8 cellular contexts compared by ENCODE assay signal in genomic region chr13:101514695-101515275, GRCh38.
DNase-seq lines count a peak whose midpoint lies in the region; ATAC-seq, FAIRE-seq and TF ChIP-seq lines count a peak whose summit lies in the region.

No MANE protein-coding gene starts in this region.

- H3K9me3 ChIP-seq in body of pancreas = no peaks in the 10 kb centered on the region
- H3K9me3 ChIP-seq in vagina = no peaks in the 10 kb centered on the region

- intact Hi-C loops in body of pancreas (cut with DNase I) (no loop called here), vagina (cut with DNase I) (loop anchor here (10.0 kb wide), 1 partner anchor 240 kb away; no protein-coding TSS in a partner anchor)

- H3K36me3 ChIP-seq in body of pancreas (replicated peaks in 1 of 2; ENCODE audit: insufficient read depth in 1 of 2, low read depth in 2 of 2) (no peaks in the 10 kb centered on the region), vagina (no peaks in the 10 kb centered on the region)

- H3K27ac ChIP-seq in body of pancreas (no peak overlapping the region), vagina (no peak overlapping the region)

- H3K4me1 ChIP-seq in body of pancreas (no peaks in the 10 kb centered on the region), vagina (no peaks in the 10 kb centered on the region)

- FAIRE-seq in A204.1 (lab: Jason Lieb, UNC) (peak; percentile 97), G401.6 (lab: Jason Lieb, UNC) (peak; percentile 78)

- ATAC-seq in HG03280 (IDR thresholded peaks at IDR 0.05; ENCODE audit: unreplicated experiment) = peak; percentile 51
- no peak for ATAC-seq in body of pancreas

- H3K4me3 ChIP-seq in body of pancreas (no peak overlapping the region), vagina (no peak overlapping the region)

- TF ChIP-seq CTCF in body of pancreas (IDR thresholded peaks at IDR 0.05) (peak in 6 of 7 experiments; percentile 44 to 66 (median 56)), vagina (IDR thresholded peaks at IDR 0.05) (peak in 2 of 3 experiments; percentile 38 to 58)

- H3K27me3 ChIP-seq in body of pancreas = no peaks in the 10 kb centered on the region
- no peaks in the 10 kb centered on the region for H3K27me3 ChIP-seq in vagina

- DNase-seq in NCI-H460 (ENCODE audit: extremely low read depth, low read depth) (peak; percentile 75), body of pancreas (peak in 3 of 4 donors; percentile 13 to 45 (median 29)), kidney glomerular epithelial cell (lab: John Stamatoyannopoulos, UW) (peak; percentile 63), vagina (ENCODE audit: extremely low spot score in 2 of 2) (no peak)
- no peak for DNase-seq in activated naive CD4-positive, alpha-beta T cell (lab: John Stamatoyannopoulos, UW)

- TF ChIP-seq POLR2A in body of pancreas (IDR thresholded peaks at IDR 0.05) (no peak), vagina (IDR thresholded peaks at IDR 0.05) (no peak)

Comparison
In these comparisons a context has a peak if more than half of its experiments do, and no peak if none do; other contexts are left out.
1. DNase-seq: peak in NCI-H460 (single experiment), body of pancreas (3 of 4) and kidney glomerular epithelial cell (single experiment); none in vagina (0 of 2) and activated naive CD4-positive, alpha-beta T cell (0 of 4).